Comparison of ENCODE assay signal across 20 cellular contexts in the genomic region with DNA sequence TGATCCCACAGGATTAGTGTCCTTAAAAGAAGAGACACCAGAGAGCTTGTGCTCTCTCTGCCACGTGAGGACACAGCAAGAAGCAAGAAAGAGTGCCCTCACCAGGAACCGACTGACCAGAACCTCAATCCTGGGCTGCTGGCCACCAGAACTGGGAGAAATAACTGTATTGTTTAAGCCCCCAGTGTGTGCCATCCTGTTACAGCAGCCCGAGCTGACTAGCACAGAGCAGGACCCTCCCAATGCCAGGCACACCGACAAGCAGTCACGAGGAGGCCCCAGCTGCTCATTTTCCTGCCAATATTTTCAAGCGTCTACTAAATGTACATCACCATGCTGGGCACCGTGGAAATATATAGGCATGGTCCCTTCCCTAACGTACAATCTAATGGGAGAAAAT. TPM values are rescaled to one million over a fixed set of nuclear protein-coding genes. Genes with fewer than 3 reads are reported as not detected.
DNase-seq lines count a peak whose midpoint lies in the region; ATAC-seq, FAIRE-seq and TF ChIP-seq lines count a peak whose summit lies in the region.
"Had no signal": no experiment of that assay in that cellular context is flagged by ENCODE, and none has a peak within 500 bp of the region (broad histone marks: within the 10 kb centered on the region; RNA-seq: fewer than 3 reads in every experiment).

No MANE protein-coding gene starts in this region.

- no peak overlapping the region for H3K4me3 ChIP-seq in Karpas-422 (ENCODE audit: low read length)
- H3K4me3 ChIP-seq: GM12878, HAP-1 had no signal

- no peaks in the 10 kb centered on the region for H3K9me3 ChIP-seq in Karpas-422 (ENCODE audit: low read length)
- H3K9me3 ChIP-seq: BE2C, HAP-1 had no signal

- H3K79me2 ChIP-seq in Karpas-422 (ENCODE audit: low read length), result no peaks in the 10 kb centered on the region

- intact Hi-C loops in activated CD8-positive, alpha-beta T cell treated with anti-CD3 and anti-CD28 coated beads for 36 hours (cut with micrococcal nuclease), result loop anchor here (10.0 kb wide), 1 partner anchor 135 kb away; no protein-coding TSS in a partner anchor

- H3K9ac ChIP-seq in Karpas-422 (ENCODE audit: low read length), result no peak overlapping the region

- no peak for TF ChIP-seq CTCF in activated CD8-positive, alpha-beta T cell treated with anti-CD3 and anti-CD28 coated beads for 36 hours (IDR thresholded peaks at IDR 0.05)
- TF ChIP-seq CTCF in D721Med (IDR thresholded peaks at IDR 0.05; ENCODE audit: insufficient read depth, missing control alignments), result no peak

- CTCF ChIA-PET in activated CD8-positive, alpha-beta T cell treated with anti-CD3 and anti-CD28 coated beads, Interleukin-2, amount 10 ng/mL, durations not matched to agents 7 days and 5 days (lab: Charles Lee), result no interaction called here
- CTCF ChIA-PET in activated CD8-positive, alpha-beta T cell treated with anti-CD3 and anti-CD28 coated beads for 36 hours (lab: Charles Lee), result no interaction called here

- H3K4me1 ChIP-seq in Karpas-422 (ENCODE audit: low read length), result no peaks in the 10 kb centered on the region
- H3K4me1 ChIP-seq: BE2C, HAP-1 had no signal

- no peaks in the 10 kb centered on the region for H3K9me3 Mint-ChIP-seq in activated CD8-positive, alpha-beta T cell treated with anti-CD3 and anti-CD28 coated beads, Interleukin-2, amount 10 ng/mL, durations not matched to agents 7 days and 5 days (ENCODE audit: insufficient read depth)
- no peaks in the 10 kb centered on the region for H3K9me3 Mint-ChIP-seq in activated CD8-positive, alpha-beta T cell treated with anti-CD3 and anti-CD28 coated beads for 36 hours
- no peaks in the 10 kb centered on the region for H3K9me3 Mint-ChIP-seq in central memory CD8-positive, alpha-beta T cell
- H3K9me3 Mint-ChIP-seq: IgD-negative memory B cell had no signal

- H3K27me3 Mint-ChIP-seq in activated CD8-positive, alpha-beta T cell treated with anti-CD3 and anti-CD28 coated beads, Interleukin-2, amount 10 ng/mL, durations not matched to agents 7 days and 5 days (ENCODE audit: low read depth), result no peaks in the 10 kb centered on the region
- peaks cover 4% of the 10 kb centered on the region for H3K27me3 Mint-ChIP-seq in activated CD8-positive, alpha-beta T cell treated with anti-CD3 and anti-CD28 coated beads for 36 hours
- peaks cover 8% of the 10 kb centered on the region for H3K27me3 Mint-ChIP-seq in central memory CD8-positive, alpha-beta T cell

- H3K36me3 ChIP-seq in Karpas-422 (ENCODE audit: insufficient read depth, low read length), result no peaks in the 10 kb centered on the region
- H3K36me3 ChIP-seq: BE2C, HAP-1 had no signal

- H3K27ac ChIP-seq in Karpas-422 (ENCODE audit: low read length), result no peak overlapping the region
- H3K27ac ChIP-seq: 22Rv1 had no signal

- FAIRE-seq in urothelium cell line (lab: Jason Lieb, UNC), result peak; percentile 30
- no peak for FAIRE-seq in D721Med (lab: Jason Lieb, UNC)
- FAIRE-seq: GM12878, RCC 7860 had no signal

- H2AFZ ChIP-seq in Karpas-422 (ENCODE audit: low read length), result no peak overlapping the region

- H3K9me2 ChIP-seq in Karpas-422 (replicated peaks; ENCODE audit: insufficient read depth, low read length), result no peaks in the 10 kb centered on the region

- H4K20me1 ChIP-seq in Karpas-422 (ENCODE audit: insufficient read depth, low read depth, low read length), result no peaks in the 10 kb centered on the region

- no peak for DNase-seq in activated CD8-positive, alpha-beta T cell treated with anti-CD3 and anti-CD28 coated beads, Interleukin-2, amount 10 ng/mL, durations not matched to agents 7 days and 5 days
- DNase-seq in activated CD8-positive, alpha-beta T cell treated with anti-CD3 and anti-CD28 coated beads for 36 hours, result no peak
- DNase-seq in central memory CD8-positive, alpha-beta T cell (ENCODE audit: low spot score in 2 of 2), result no peak
- DNase-seq in medulla oblongata (ENCODE audit: extremely low spot score), result peak; percentile 50
- no peak for DNase-seq in urothelium cell line (ENCODE audit: low spot score)
- DNase-seq in D721Med (ENCODE audit: insufficient read length, low spot score), result no peak
- DNase-seq in activated CD4-positive, alpha-beta T cell treated with anti-CD3 and anti-CD28 coated beads for 4 hours, result no peak
- no peak for DNase-seq in Karpas-422
- DNase-seq: BE2C, DMS 273 treated with DMSO at 0.1 percent for 48 hours, GDM1, NCI-H1930, NCI-H446, Right ventricle myocardium superior had no signal

- peaks cover 86% of the 10 kb centered on the region for H3K4me1 Mint-ChIP-seq in activated CD8-positive, alpha-beta T cell treated with anti-CD3 and anti-CD28 coated beads, Interleukin-2, amount 10 ng/mL, durations not matched to agents 7 days and 5 days (ENCODE audit: low read depth)
- peaks cover 42% of the 10 kb centered on the region for H3K4me1 Mint-ChIP-seq in activated CD8-positive, alpha-beta T cell treated with anti-CD3 and anti-CD28 coated beads for 36 hours (ENCODE audit: low read depth)
- peaks cover 48% of the 10 kb centered on the region for H3K4me1 Mint-ChIP-seq in central memory CD8-positive, alpha-beta T cell
- H3K4me1 Mint-ChIP-seq: IgD-negative memory B cell had no signal

- H3K4me2 ChIP-seq in Karpas-422 (ENCODE audit: low read depth, low read length, poor library complexity, severe bottlenecking), result no peak overlapping the region

- no peak overlapping the region for H3K4me3 Mint-ChIP-seq in activated CD8-positive, alpha-beta T cell treated with anti-CD3 and anti-CD28 coated beads, Interleukin-2, amount 10 ng/mL, durations not matched to agents 7 days and 5 days
- no peak overlapping the region for H3K4me3 Mint-ChIP-seq in activated CD8-positive, alpha-beta T cell treated with anti-CD3 and anti-CD28 coated beads for 36 hours
- no peak overlapping the region for H3K4me3 Mint-ChIP-seq in central memory CD8-positive, alpha-beta T cell
- H3K4me3 Mint-ChIP-seq: IgD-negative memory B cell had no signal

- no peak for ATAC-seq in activated CD8-positive, alpha-beta T cell treated with anti-CD3 and anti-CD28 coated beads, Interleukin-2, amount 10 ng/mL, durations not matched to agents 7 days and 5 days
- no peak for ATAC-seq in activated CD8-positive, alpha-beta T cell treated with anti-CD3 and anti-CD28 coated beads for 36 hours
- ATAC-seq in central memory CD8-positive, alpha-beta T cell (replicated peaks; ENCODE audit: extremely low read depth, poor library complexity, severe bottlenecking), result no peak
- ATAC-seq: GM12878 had no signal

- H3K27me3 ChIP-seq in Karpas-422 (ENCODE audit: low read length), result no peaks in the 10 kb centered on the region
- H3K27me3 ChIP-seq: BE2C had no signal

- H3K36me3 Mint-ChIP-seq in activated CD8-positive, alpha-beta T cell treated with anti-CD3 and anti-CD28 coated beads, Interleukin-2, amount 10 ng/mL, durations not matched to agents 7 days and 5 days (ENCODE audit: low read depth), result no peaks in the 10 kb centered on the region
- H3K36me3 Mint-ChIP-seq in activated CD8-positive, alpha-beta T cell treated with anti-CD3 and anti-CD28 coated beads for 36 hours (ENCODE audit: low read depth), result no peaks in the 10 kb centered on the region
- H3K36me3 Mint-ChIP-seq in central memory CD8-positive, alpha-beta T cell (ENCODE audit: insufficient read depth), result peaks cover 1% of the 10 kb centered on the region
- H3K36me3 Mint-ChIP-seq: IgD-negative memory B cell had no signal

- POLR2A ChIA-PET in activated CD8-positive, alpha-beta T cell treated with anti-CD3 and anti-CD28 coated beads, Interleukin-2, amount 10 ng/mL, durations not matched to agents 7 days and 5 days (lab: Charles Lee), result no interaction called here
- POLR2A ChIA-PET in activated CD8-positive, alpha-beta T cell treated with anti-CD3 and anti-CD28 coated beads for 36 hours (lab: Charles Lee), result interaction anchor here (1.0 kb wide), 1 partner anchor 111 kb away, joined by 4 read pairs; a partner anchor contains a TSS

- H3K27ac Mint-ChIP-seq in activated CD8-positive, alpha-beta T cell treated with anti-CD3 and anti-CD28 coated beads, Interleukin-2, amount 10 ng/mL, durations not matched to agents 7 days and 5 days, result peak overlapping the region; percentile 23
- no peak overlapping the region for H3K27ac Mint-ChIP-seq in activated CD8-positive, alpha-beta T cell treated with anti-CD3 and anti-CD28 coated beads for 36 hours
- peak overlapping the region; percentile 16 for H3K27ac Mint-ChIP-seq in central memory CD8-positive, alpha-beta T cell (ENCODE audit: low read depth)

RNA-seq across cellular contexts. Expression of a gene that starts 17.1 kb away (rescaled TPM):
- total RNA-seq in activated CD8-positive, alpha-beta T cell treated with anti-CD3 and anti-CD28 coated beads, Interleukin-2, amount 10 ng/mL, durations not matched to agents 7 days and 5 days, result 1 to 10 TPM in 1 of 2 experiments, under 1 TPM in 1; 0.39 to 1.2 TPM
- under 1 TPM; 0.72 to 0.77 TPM for total RNA-seq in activated CD8-positive, alpha-beta T cell treated with anti-CD3 and anti-CD28 coated beads for 36 hours
- total RNA-seq in Karpas-422 (2014; rRNA removed; shearing (Covaris generic); ENCODE audit: low replicate concordance), result not detected in 2 replicates
- total RNA-seq: GM12878, HT-29 had no signal
